Comparison of ENCODE assay signal across 1 cellular context in the genomic region with DNA sequence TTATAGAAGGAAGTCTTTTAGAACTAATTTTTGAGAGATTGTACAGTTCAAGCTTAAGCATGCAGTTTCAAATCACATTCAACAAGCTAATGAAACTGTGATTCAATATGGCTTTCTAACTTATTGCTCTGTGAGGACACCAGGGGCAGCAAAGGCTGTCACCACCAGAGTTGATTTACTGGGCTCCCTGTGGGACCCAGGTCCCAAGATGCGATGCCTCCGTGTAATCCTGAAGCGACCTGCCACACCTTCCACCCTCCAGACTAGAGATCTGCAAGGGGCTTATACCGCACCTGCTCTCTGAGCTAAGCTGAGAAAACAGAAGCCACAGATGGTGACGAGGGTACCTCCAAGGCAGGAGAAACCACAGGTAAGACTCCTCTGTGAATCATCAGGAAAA.
TF ChIP-seq lines count a peak whose summit lies in the region.

No MANE protein-coding gene starts in this region.

TF ChIP-seq in WTC11, 78 proteins besides CTCF, POLR2A, EP300 and RAD21 (continued from another document):
- TF ChIP-seq, protein P1, sequence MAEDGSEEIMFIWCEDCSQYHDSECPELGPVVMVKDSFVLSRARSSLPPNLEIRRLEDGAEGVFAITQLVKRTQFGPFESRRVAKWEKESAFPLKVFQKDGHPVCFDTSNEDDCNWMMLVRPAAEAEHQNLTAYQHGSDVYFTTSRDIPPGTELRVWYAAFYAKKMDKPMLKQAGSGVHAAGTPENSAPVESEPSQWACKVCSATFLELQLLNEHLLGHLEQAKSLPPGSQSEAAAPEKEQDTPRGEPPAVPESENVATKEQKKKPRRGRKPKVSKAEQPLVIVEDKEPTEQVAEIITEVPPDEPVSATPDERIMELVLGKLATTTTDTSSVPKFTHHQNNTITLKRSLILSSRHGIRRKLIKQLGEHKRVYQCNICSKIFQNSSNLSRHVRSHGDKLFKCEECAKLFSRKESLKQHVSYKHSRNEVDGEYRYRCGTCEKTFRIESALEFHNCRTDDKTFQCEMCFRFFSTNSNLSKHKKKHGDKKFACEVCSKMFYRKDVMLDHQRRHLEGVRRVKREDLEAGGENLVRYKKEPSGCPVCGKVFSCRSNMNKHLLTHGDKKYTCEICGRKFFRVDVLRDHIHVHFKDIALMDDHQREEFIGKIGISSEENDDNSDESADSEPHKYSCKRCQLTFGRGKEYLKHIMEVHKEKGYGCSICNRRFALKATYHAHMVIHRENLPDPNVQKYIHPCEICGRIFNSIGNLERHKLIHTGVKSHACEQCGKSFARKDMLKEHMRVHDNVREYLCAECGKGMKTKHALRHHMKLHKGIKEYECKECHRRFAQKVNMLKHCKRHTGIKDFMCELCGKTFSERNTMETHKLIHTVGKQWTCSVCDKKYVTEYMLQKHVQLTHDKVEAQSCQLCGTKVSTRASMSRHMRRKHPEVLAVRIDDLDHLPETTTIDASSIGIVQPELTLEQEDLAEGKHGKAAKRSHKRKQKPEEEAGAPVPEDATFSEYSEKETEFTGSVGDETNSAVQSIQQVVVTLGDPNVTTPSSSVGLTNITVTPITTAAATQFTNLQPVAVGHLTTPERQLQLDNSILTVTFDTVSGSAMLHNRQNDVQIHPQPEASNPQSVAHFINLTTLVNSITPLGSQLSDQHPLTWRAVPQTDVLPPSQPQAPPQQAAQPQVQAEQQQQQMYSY (CRISPR knock-in tag; IDR thresholded peaks at IDR 0.05), result no peak
- TF ChIP-seq, protein P2, sequence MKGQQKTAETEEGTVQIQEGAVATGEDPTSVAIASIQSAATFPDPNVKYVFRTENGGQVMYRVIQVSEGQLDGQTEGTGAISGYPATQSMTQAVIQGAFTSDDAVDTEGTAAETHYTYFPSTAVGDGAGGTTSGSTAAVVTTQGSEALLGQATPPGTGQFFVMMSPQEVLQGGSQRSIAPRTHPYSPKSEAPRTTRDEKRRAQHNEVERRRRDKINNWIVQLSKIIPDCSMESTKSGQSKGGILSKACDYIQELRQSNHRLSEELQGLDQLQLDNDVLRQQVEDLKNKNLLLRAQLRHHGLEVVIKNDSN (CRISPR knock-in tag; IDR thresholded peaks at IDR 0.05), result no peak
- TF ChIP-seq RORB (CRISPR knock-in tag; IDR thresholded peaks at IDR 0.05) (no peak), MYBL2 (CRISPR knock-in tag; IDR thresholded peaks at IDR 0.05) (no peak), NR2C2 (CRISPR knock-in tag; IDR thresholded peaks at IDR 0.05) (no peak)
- TF ChIP-seq, protein P3, sequence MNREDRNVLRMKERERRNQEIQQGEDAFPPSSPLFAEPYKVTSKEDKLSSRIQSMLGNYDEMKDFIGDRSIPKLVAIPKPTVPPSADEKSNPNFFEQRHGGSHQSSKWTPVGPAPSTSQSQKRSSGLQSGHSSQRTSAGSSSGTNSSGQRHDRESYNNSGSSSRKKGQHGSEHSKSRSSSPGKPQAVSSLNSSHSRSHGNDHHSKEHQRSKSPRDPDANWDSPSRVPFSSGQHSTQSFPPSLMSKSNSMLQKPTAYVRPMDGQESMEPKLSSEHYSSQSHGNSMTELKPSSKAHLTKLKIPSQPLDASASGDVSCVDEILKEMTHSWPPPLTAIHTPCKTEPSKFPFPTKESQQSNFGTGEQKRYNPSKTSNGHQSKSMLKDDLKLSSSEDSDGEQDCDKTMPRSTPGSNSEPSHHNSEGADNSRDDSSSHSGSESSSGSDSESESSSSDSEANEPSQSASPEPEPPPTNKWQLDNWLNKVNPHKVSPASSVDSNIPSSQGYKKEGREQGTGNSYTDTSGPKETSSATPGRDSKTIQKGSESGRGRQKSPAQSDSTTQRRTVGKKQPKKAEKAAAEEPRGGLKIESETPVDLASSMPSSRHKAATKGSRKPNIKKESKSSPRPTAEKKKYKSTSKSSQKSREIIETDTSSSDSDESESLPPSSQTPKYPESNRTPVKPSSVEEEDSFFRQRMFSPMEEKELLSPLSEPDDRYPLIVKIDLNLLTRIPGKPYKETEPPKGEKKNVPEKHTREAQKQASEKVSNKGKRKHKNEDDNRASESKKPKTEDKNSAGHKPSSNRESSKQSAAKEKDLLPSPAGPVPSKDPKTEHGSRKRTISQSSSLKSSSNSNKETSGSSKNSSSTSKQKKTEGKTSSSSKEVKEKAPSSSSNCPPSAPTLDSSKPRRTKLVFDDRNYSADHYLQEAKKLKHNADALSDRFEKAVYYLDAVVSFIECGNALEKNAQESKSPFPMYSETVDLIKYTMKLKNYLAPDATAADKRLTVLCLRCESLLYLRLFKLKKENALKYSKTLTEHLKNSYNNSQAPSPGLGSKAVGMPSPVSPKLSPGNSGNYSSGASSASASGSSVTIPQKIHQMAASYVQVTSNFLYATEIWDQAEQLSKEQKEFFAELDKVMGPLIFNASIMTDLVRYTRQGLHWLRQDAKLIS (CRISPR knock-in tag; IDR thresholded peaks at IDR 0.05; ENCODE audit: borderline replicate concordance), result no peak
TF ChIP-seq in WTC11: peak in this region for 0.
